Comparison of ENCODE assay signal across 7 cellular contexts in the genomic region with DNA sequence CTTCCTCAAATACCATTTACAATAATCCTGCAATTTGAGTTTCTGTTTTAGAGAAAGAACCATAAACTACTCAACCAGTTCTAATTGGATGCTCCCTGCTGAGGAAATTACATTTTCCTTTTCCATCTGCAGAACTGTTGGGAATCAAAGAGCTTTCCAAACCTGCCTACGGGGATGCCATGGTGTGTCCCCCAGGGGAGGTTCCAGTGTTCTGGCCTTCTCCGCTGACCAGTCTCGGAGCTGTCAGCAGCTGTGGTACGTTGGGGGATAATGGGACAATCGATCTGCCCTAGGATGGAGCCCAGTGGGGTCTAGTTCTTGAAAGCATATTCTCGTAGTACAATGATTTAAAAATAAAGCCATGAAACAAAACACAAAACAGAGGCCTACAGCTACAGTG.
"Had no signal": no experiment of that assay in that cellular context is flagged by ENCODE, and none has a peak within 500 bp of the region (broad histone marks: within the 10 kb centered on the region; RNA-seq: fewer than 3 reads in every experiment).

No MANE protein-coding gene starts in this region.

- DNase-seq: activated naive CD8-positive, alpha-beta T cell treated with anti-CD3 and anti-CD28 coated beads, Interleukin-2, amount 10 ng/mL, durations not matched to agents 7 days and 5 days; hippocampal formation; ovary; stimulated activated CD4-positive, alpha-beta T cell treated with anti-CD3 and anti-CD28 coated beads, Interleukin-12 subunit alpha, Interleukin-12 subunit beta, amount 100 ng/mL, for 4 hours had no signal

- H3K9me3 ChIP-seq: ovary had no signal

- H3K27me3 Mint-ChIP-seq: activated naive CD8-positive, alpha-beta T cell treated with anti-CD3 and anti-CD28 coated beads, Interleukin-2, amount 10 ng/mL, durations not matched to agents 7 days and 5 days; stimulated activated naive CD8-positive, alpha-beta T cell treated with anti-CD3 and anti-CD28 coated beads, Interleukin-15, Interleukin-2, amounts not matched to agents 100 ng/mL and 50 ng/mL, for 24 hours had no signal

- H3K27ac Mint-ChIP-seq: stimulated activated naive CD8-positive, alpha-beta T cell treated with anti-CD3 and anti-CD28 coated beads, Interleukin-15, Interleukin-2, amounts not matched to agents 100 ng/mL and 50 ng/mL, for 24 hours had no signal

- H3K36me3 ChIP-seq: ovary had no signal

- H3K4me3 Mint-ChIP-seq: activated naive CD8-positive, alpha-beta T cell treated with anti-CD3 and anti-CD28 coated beads, Interleukin-2, amount 10 ng/mL, durations not matched to agents 7 days and 5 days; stimulated activated naive CD8-positive, alpha-beta T cell treated with anti-CD3 and anti-CD28 coated beads, Interleukin-15, Interleukin-2, amounts not matched to agents 100 ng/mL and 50 ng/mL, for 24 hours had no signal

- H3K4me3 ChIP-seq: ovary had no signal

- H3K9me3 Mint-ChIP-seq: activated naive CD8-positive, alpha-beta T cell treated with anti-CD3 and anti-CD28 coated beads, Interleukin-2, amount 10 ng/mL, durations not matched to agents 7 days and 5 days; stimulated activated naive CD8-positive, alpha-beta T cell treated with anti-CD3 and anti-CD28 coated beads, Interleukin-15, Interleukin-2, amounts not matched to agents 100 ng/mL and 50 ng/mL, for 24 hours had no signal

- ATAC-seq: activated CD4-positive, CD25-positive, alpha-beta regulatory T cell treated with anti-CD3 and anti-CD28 coated beads, Interleukin-2, amount 50 U/mL, for 24 hours; esophagus mucosa had no signal

- H3K27me3 ChIP-seq: ovary had no signal

- H3K27ac ChIP-seq: ovary had no signal
